ENCODE assay signal across 8 cellular contexts in genomic region chr4:38669233-38669632, GRCh38. TPM values are rescaled to one million over a fixed set of nuclear protein-coding genes. Genes with fewer than 3 reads are reported as not detected.
DNase-seq lines count a peak whose midpoint lies in the region; ATAC-seq and TF ChIP-seq lines count a peak whose summit lies in the region.

No MANE protein-coding gene starts in this region.

- DNase-seq in Daoy (ENCODE audit: low read depth), result peak; percentile 38
- DNase-seq in T-helper 17 cell, result no peak
- DNase-seq in fibroblast of villous mesenchyme (ENCODE audit: low read depth), result peak; percentile 63
- no peak for DNase-seq in prostate gland (ENCODE audit: low spot score)
- no peak for DNase-seq in foreskin melanocyte
- no peak for DNase-seq in hippocampal formation (lab: John Stamatoyannopoulos, UW)

- intact Hi-C loops in prostate gland (cut with DNase I), result no loop called here

- H3K27ac Mint-ChIP-seq in T-helper 17 cell, result peak overlapping the region; percentile 95

- no peaks in the 10 kb centered on the region for H3K27me3 ChIP-seq in prostate gland (replicated peaks; ENCODE audit: insufficient read depth)

- H3K4me3 ChIP-seq in fibroblast of villous mesenchyme (ENCODE audit: low read depth, low read length) (no peak overlapping the region), prostate gland (no peak overlapping the region)

- H3K9me3 ChIP-seq in T-helper 17 cell (ENCODE audit: control insufficient read depth, low read length, poor library complexity, severe bottlenecking) (no peaks in the 10 kb centered on the region), prostate gland (no peaks in the 10 kb centered on the region)

- ATAC-seq in T-helper 17 cell (no peak), GM18858 (IDR thresholded peaks at IDR 0.05; ENCODE audit: unreplicated experiment) (no peak), GM21825 (IDR thresholded peaks at IDR 0.05; ENCODE audit: unreplicated experiment) (no peak)

- no peak for TF ChIP-seq POLR2A in prostate gland (IDR thresholded peaks at IDR 0.05)

- 79% methylated on average over 7 of the region's 7 CpGs for WGBS in prostate gland

- H3K4me1 Mint-ChIP-seq in T-helper 17 cell, result peaks cover 65% of the 10 kb centered on the region

- no peaks in the 10 kb centered on the region for H3K36me3 ChIP-seq in prostate gland

- H3K4me3 Mint-ChIP-seq in T-helper 17 cell, result peak overlapping the region; percentile 59

- H3K27ac ChIP-seq in prostate gland, result peak overlapping the region; percentile 99

- H3K36me3 Mint-ChIP-seq in T-helper 17 cell (ENCODE audit: low read depth), result peaks cover 3% of the 10 kb centered on the region

- peaks cover 40% of the 10 kb centered on the region for H3K4me1 ChIP-seq in prostate gland (replicated peaks)

- TF ChIP-seq CTCF in fibroblast of villous mesenchyme (IDR thresholded peaks at IDR 0.05; ENCODE audit: insufficient read depth, low read depth, low read length), result no peak
- no peak for TF ChIP-seq CTCF in prostate gland (IDR thresholded peaks at IDR 0.05)

- H3K27me3 Mint-ChIP-seq in T-helper 17 cell, result no peaks in the 10 kb centered on the region

RNA-seq across cellular contexts. Expression of gene KLF3, which starts 5.2 kb away (rescaled TPM):
- total RNA-seq in Daoy (2014; rRNA removed; shearing (Covaris generic)), result 5.0 and 5.5 TPM in 2 replicates
- total RNA-seq in T-helper 17 cell (10 to 100 TPM; 91.7 to 95.2 TPM), fibroblast of villous mesenchyme (22.2 and 24.2 TPM in 2 replicates), prostate gland (10 to 100 TPM; 47.7 to 55.4 TPM)

Comparison
In these comparisons a context has a peak if more than half of its experiments do, and no peak if none do; other contexts are left out.
1. DNase-seq: peak in Daoy (single experiment) and fibroblast of villous mesenchyme (single experiment); none in T-helper 17 cell (0 of 3), prostate gland (single experiment), foreskin melanocyte (single experiment) and hippocampal formation (0 of 2).